In genomic region chr17:50079334-50080095, GRCh38 we compare ENCODE assay signal across 9 cellular contexts. TPM values are rescaled to one million over a fixed set of nuclear protein-coding genes. Genes with fewer than 3 reads are reported as not detected.
DNase-seq lines count a peak whose midpoint lies in the region; ATAC-seq and TF ChIP-seq lines count a peak whose summit lies in the region.
"Had no signal": no experiment of that assay in that cellular context is flagged by ENCODE, and none has a peak within 500 bp of the region (broad histone marks: within the 10 kb centered on the region; RNA-seq: fewer than 3 reads in every experiment).

No MANE protein-coding gene starts in this region.

- no peak for TF ChIP-seq CTCF in natural killer cell (IDR thresholded peaks at IDR 0.05)
- peak; percentile 100 for TF ChIP-seq CTCF in foreskin keratinocyte (conservative IDR thresholded peaks at IDR 0.05)

- H3K9me3 ChIP-seq in SJCRH30 (replicated peaks): no peaks in the 10 kb centered on the region

- ATAC-seq in natural killer cell treated with Interleukin-12 subunit alpha and Interleukin-12 subunit beta and Interleukin-15 and Interleukin-18, amount 100 ng/mL, for 72 hours: peak; percentile 22 to 37
- no peak for ATAC-seq in natural killer cell
- peak; percentile 85 for ATAC-seq in foreskin keratinocyte
- ATAC-seq in GM21360 (IDR thresholded peaks at IDR 0.05; ENCODE audit: unreplicated experiment): no peak

- H3K27ac Mint-ChIP-seq in natural killer cell treated with Interleukin-12 subunit alpha and Interleukin-12 subunit beta and Interleukin-15 and Interleukin-18, amount 100 ng/mL, for 72 hours: no peak overlapping the region
- no peak overlapping the region for H3K27ac Mint-ChIP-seq in natural killer cell
- H3K27ac Mint-ChIP-seq: activated T-cell treated with anti-CD3 and anti-CD28 coated beads, Interleukin-2, amount 50 U/mL, for 72 hours had no signal

- no peaks in the 10 kb centered on the region for H3K4me1 Mint-ChIP-seq in natural killer cell treated with Interleukin-12 subunit alpha and Interleukin-12 subunit beta and Interleukin-15 and Interleukin-18, amount 100 ng/mL, for 72 hours (ENCODE audit: low read depth in 2 of 2)
- H3K4me1 Mint-ChIP-seq in natural killer cell: no peaks in the 10 kb centered on the region

- H3K4me3 Mint-ChIP-seq in natural killer cell treated with Interleukin-12 subunit alpha and Interleukin-12 subunit beta and Interleukin-15 and Interleukin-18, amount 100 ng/mL, for 72 hours: no peak overlapping the region
- H3K4me3 Mint-ChIP-seq in natural killer cell: no peak overlapping the region
- H3K4me3 Mint-ChIP-seq: activated T-cell treated with anti-CD3 and anti-CD28 coated beads, Interleukin-2, amount 50 U/mL, for 72 hours had no signal

- no peak overlapping the region for H3K4me3 ChIP-seq in SJCRH30

- no peaks in the 10 kb centered on the region for H3K36me3 Mint-ChIP-seq in natural killer cell treated with Interleukin-12 subunit alpha and Interleukin-12 subunit beta and Interleukin-15 and Interleukin-18, amount 100 ng/mL, for 72 hours
- H3K36me3 Mint-ChIP-seq in natural killer cell: no peaks in the 10 kb centered on the region

- no peak for DNase-seq in natural killer cell treated with Interleukin-12 subunit alpha and Interleukin-12 subunit beta and Interleukin-15 and Interleukin-18, amount 100 ng/mL, for 72 hours (ENCODE audit: low spot score)
- DNase-seq in natural killer cell: no peak
- DNase-seq in SJCRH30: peak; percentile 78 to 86
- no peak for DNase-seq in foreskin keratinocyte
- DNase-seq in stimulated activated CD8-positive, alpha-beta memory T cell treated with anti-CD3 and anti-CD28 coated beads, Interleukin-4, amount 100 ng/mL, for 48 hours: peak; percentile 59
- DNase-seq in NCI-H146 (lab: John Stamatoyannopoulos, UW): no peak
- DNase-seq in amniotic stem cell (lab: John Stamatoyannopoulos, UW): no peak

- no peaks in the 10 kb centered on the region for H3K36me3 ChIP-seq in SJCRH30

- H3K4me1 ChIP-seq in SJCRH30 (peaks cover 35% of the 10 kb centered on the region), foreskin keratinocyte (no peaks in the 10 kb centered on the region)

- H3K27ac ChIP-seq in SJCRH30 (no peak overlapping the region), foreskin keratinocyte (no peak overlapping the region)

- no peaks in the 10 kb centered on the region for H3K27me3 Mint-ChIP-seq in natural killer cell treated with Interleukin-12 subunit alpha and Interleukin-12 subunit beta and Interleukin-15 and Interleukin-18, amount 100 ng/mL, for 72 hours
- H3K27me3 Mint-ChIP-seq in natural killer cell (ENCODE audit: low read depth in 2 of 2): peaks cover 0 to 20% of the 10 kb centered on the region in 2 donors

- intact Hi-C loops in natural killer cell (cut with micrococcal nuclease): no loop called here

- no peaks in the 10 kb centered on the region for H3K9me3 Mint-ChIP-seq in natural killer cell treated with Interleukin-12 subunit alpha and Interleukin-12 subunit beta and Interleukin-15 and Interleukin-18, amount 100 ng/mL, for 72 hours
- no peaks in the 10 kb centered on the region for H3K9me3 Mint-ChIP-seq in natural killer cell
- H3K9me3 Mint-ChIP-seq: activated T-cell treated with anti-CD3 and anti-CD28 coated beads, Interleukin-2, amount 50 U/mL, for 72 hours had no signal

- H3K27me3 ChIP-seq in SJCRH30: no peaks in the 10 kb centered on the region
- H3K27me3 ChIP-seq in foreskin keratinocyte: no peaks in the 10 kb centered on the region

RNA-seq across cellular contexts. Expression of gene PDK2, which starts 15.6 kb away (rescaled TPM):
- total RNA-seq in natural killer cell treated with Interleukin-12 subunit alpha and Interleukin-12 subunit beta and Interleukin-15 and Interleukin-18, amount 100 ng/mL, for 72 hours: 10 to 100 TPM; 11.8 to 13.7 TPM
- total RNA-seq in natural killer cell (10 to 100 TPM; 23.2 to 32.9 (median 23.6) TPM), foreskin keratinocyte (7.3 and 7.5 TPM in 2 replicates)
- 10.7 and 12.5 TPM in 2 replicates for total RNA-seq in SJCRH30 (2014; rRNA removed; shearing (Covaris generic))
- polyA plus RNA-seq in foreskin keratinocyte: 6.9 and 7.5 TPM in 2 replicates

RNA-seq across cellular contexts. Expression of gene ITGA3, which starts 23.6 kb away (rescaled TPM):
- total RNA-seq in natural killer cell treated with Interleukin-12 subunit alpha and Interleukin-12 subunit beta and Interleukin-15 and Interleukin-18, amount 100 ng/mL, for 72 hours: 10 to 100 TPM; 13.7 to 13.9 TPM
- total RNA-seq in natural killer cell (1 to 10 TPM in 2 of 3 donors, under 1 TPM in 1; 0.47 to 2.8 (median 1.4) TPM), foreskin keratinocyte (1,046 and 1,112 TPM in 2 replicates)
- 2.9 and 3.7 TPM in 2 replicates for total RNA-seq in SJCRH30 (2014; rRNA removed; shearing (Covaris generic))
- 633 and 656 TPM in 2 replicates for polyA plus RNA-seq in foreskin keratinocyte

RNA-seq across cellular contexts. Expression of gene SAMD14, which starts 50.4 kb away (rescaled TPM):
- 1 to 10 TPM; 2.6 to 5.0 TPM for total RNA-seq in natural killer cell treated with Interleukin-12 subunit alpha and Interleukin-12 subunit beta and Interleukin-15 and Interleukin-18, amount 100 ng/mL, for 72 hours
- total RNA-seq in natural killer cell (1 to 10 TPM; 1.1 to 2.1 (median 1.5) TPM), foreskin keratinocyte (0.99 and 2.4 TPM in 2 replicates)
- 2.4 and 3.1 TPM in 2 replicates for total RNA-seq in SJCRH30 (2014; rRNA removed; shearing (Covaris generic))
- polyA plus RNA-seq in foreskin keratinocyte: 1.4 and 2.4 TPM in 2 replicates

Comparison
In these comparisons a context has a peak if more than half of its experiments do, and no peak if none do; other contexts are left out.
1. ATAC-seq: peak in natural killer cell treated with Interleukin-12 subunit alpha and Interleukin-12 subunit beta and Interleukin-15 and Interleukin-18, amount 100 ng/mL, for 72 hours (2 of 2) and foreskin keratinocyte (single experiment); none in natural killer cell (0 of 3) and GM21360 (single experiment).
2. DNase-seq: peak in SJCRH30 (2 of 2) and stimulated activated CD8-positive, alpha-beta memory T cell treated with anti-CD3 and anti-CD28 coated beads, Interleukin-4, amount 100 ng/mL, for 48 hours (single experiment); none in natural killer cell treated with Interleukin-12 subunit alpha and Interleukin-12 subunit beta and Interleukin-15 and Interleukin-18, amount 100 ng/mL, for 72 hours (single experiment), natural killer cell (single experiment), foreskin keratinocyte (0 of 2), NCI-H146 (single experiment) and amniotic stem cell (single experiment).
3. RNA of gene ITGA3, which starts 23.6 kb away (total RNA-seq): 1,046 to 1,112 TPM in foreskin keratinocyte; 13.7 to 13.9 TPM in natural killer cell treated with Interleukin-12 subunit alpha and Interleukin-12 subunit beta and Interleukin-15 and Interleukin-18, amount 100 ng/mL, for 72 hours, 2.9 to 3.7 TPM in SJCRH30 and 0.47 to 2.8 TPM in natural killer cell; every median in the first group is over 10 times any median in the second.